10 cellular contexts compared by ENCODE assay signal in the genomic region with DNA sequence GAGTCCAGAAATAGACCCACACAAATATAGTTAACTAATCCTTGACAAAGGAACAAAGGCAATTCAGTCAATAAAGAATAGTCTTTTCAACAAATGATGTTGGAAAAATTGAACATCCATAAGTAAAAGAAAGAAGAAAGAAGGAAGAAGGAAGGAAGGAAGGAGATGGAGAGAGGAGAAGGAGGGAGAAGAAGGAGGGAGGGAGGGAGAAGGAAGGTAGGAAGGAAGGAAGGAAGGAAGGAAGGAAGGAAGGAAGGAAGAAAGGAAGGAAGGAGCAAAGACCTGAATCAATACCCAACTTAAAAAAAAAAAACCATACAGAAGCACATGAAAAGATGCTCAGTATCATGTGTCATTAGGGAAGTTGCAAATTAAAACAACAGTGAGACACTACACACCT.
"Had no signal": no experiment of that assay in that cellular context is flagged by ENCODE, and none has a peak within 500 bp of the region (broad histone marks: within the 10 kb centered on the region; RNA-seq: fewer than 3 reads in every experiment).

No MANE protein-coding gene starts in this region.

- H3K4me2 ChIP-seq: GM23338 had no signal

- FAIRE-seq: H54 had no signal

- H3K9me3 ChIP-seq: HAP-1 had no signal

- H3K4me3 ChIP-seq: GM23248, GM23338, HAP-1 had no signal

- DNase-seq: GM23248, GOT3, H7, H9, HCEC 1CT, HFFc6 had no signal

- H3K4me1 ChIP-seq: HAP-1 had no signal

- H3K27ac ChIP-seq: GM23248 had no signal

- H3K36me3 ChIP-seq: HAP-1 had no signal

- H2AFZ ChIP-seq: GM23248, GM23338 had no signal

- ATAC-seq: GM23338, HCT116 had no signal

- H3K9ac ChIP-seq: GM23248 had no signal
